17 cellular contexts compared by ENCODE assay signal in genomic region chr9:86783884-86784283, GRCh38.
DNase-seq lines count a peak whose midpoint lies in the region; ATAC-seq and TF ChIP-seq lines count a peak whose summit lies in the region.
"Had no signal": no experiment of that assay in that cellular context is flagged by ENCODE, and none has a peak within 500 bp of the region (broad histone marks: within the 10 kb centered on the region; RNA-seq: fewer than 3 reads in every experiment).

No MANE protein-coding gene starts in this region.

- ATAC-seq in GM21576 (IDR thresholded peaks at IDR 0.05; ENCODE audit: unreplicated experiment): no peak
- no peak for ATAC-seq in HG02623 (IDR thresholded peaks at IDR 0.05; ENCODE audit: unreplicated experiment)
- no peak for ATAC-seq in GM19324 (IDR thresholded peaks at IDR 0.05; ENCODE audit: low FRiP score, unreplicated experiment)
- ATAC-seq: heart left ventricle; naive thymus-derived CD8-positive, alpha-beta T cell; stimulated activated memory B cell treated with anti-CD40 and anti-IgM and Interleukin-4, amounts not matched to agents 10 μg/mL and 1 μg/mL and 100 μg/mL, for 72 hours; WTC11 had no signal

- peak; percentile 25 for DNase-seq in EL
- peak; percentile 78 for DNase-seq in MV-4-11 (lab: John Stamatoyannopoulos, UW)
- peak; percentile 13 for DNase-seq in epithelial cell of esophagus (ENCODE audit: low read depth)
- DNase-seq in renal cortical epithelial cell (ENCODE audit: low read depth): peak; percentile 56
- DNase-seq in activated naive CD4-positive, alpha-beta T cell treated with anti-CD3 and anti-CD28 coated beads, Interleukin-2, amount 10 ng/mL, durations not matched to agents 7 days and 5 days: no peak
- DNase-seq: activated CD8-positive, alpha-beta memory T cell treated with anti-CD3 and anti-CD28 coated beads for 24 hours; CD4-positive, CD25-positive, alpha-beta regulatory T cell; heart left ventricle; naive thymus-derived CD8-positive, alpha-beta T cell; NCI-H1930; NCI-H510A had no signal

- no peaks in the 10 kb centered on the region for H3K36me3 Mint-ChIP-seq in activated naive CD4-positive, alpha-beta T cell treated with anti-CD3 and anti-CD28 coated beads, Interleukin-2, amount 10 ng/mL, durations not matched to agents 7 days and 5 days
- H3K36me3 Mint-ChIP-seq: CD4-positive, CD25-positive, alpha-beta regulatory T cell; naive thymus-derived CD8-positive, alpha-beta T cell; stimulated activated memory B cell treated with anti-CD40 and anti-IgM and Interleukin-4, amounts not matched to agents 10 μg/mL and 1 μg/mL and 100 μg/mL, for 72 hours; WTC11 had no signal

- H3K9me3 Mint-ChIP-seq in activated naive CD4-positive, alpha-beta T cell treated with anti-CD3 and anti-CD28 coated beads, Interleukin-2, amount 10 ng/mL, durations not matched to agents 7 days and 5 days: no peaks in the 10 kb centered on the region
- H3K9me3 Mint-ChIP-seq: naive thymus-derived CD8-positive, alpha-beta T cell; stimulated activated memory B cell treated with anti-CD40 and anti-IgM and Interleukin-4, amounts not matched to agents 10 μg/mL and 1 μg/mL and 100 μg/mL, for 72 hours; WTC11 had no signal

- H3K27me3 Mint-ChIP-seq in activated naive CD4-positive, alpha-beta T cell treated with anti-CD3 and anti-CD28 coated beads, Interleukin-2, amount 10 ng/mL, durations not matched to agents 7 days and 5 days: no peaks in the 10 kb centered on the region
- H3K27me3 Mint-ChIP-seq: stimulated activated memory B cell treated with anti-CD40 and anti-IgM and Interleukin-4, amounts not matched to agents 10 μg/mL and 1 μg/mL and 100 μg/mL, for 72 hours had no signal

- CTCF ChIA-PET in activated naive CD4-positive, alpha-beta T cell treated with anti-CD3 and anti-CD28 coated beads, Interleukin-2, amount 10 ng/mL, durations not matched to agents 7 days and 5 days (lab: Charles Lee): no interaction called here

- H3K4me1 Mint-ChIP-seq in activated naive CD4-positive, alpha-beta T cell treated with anti-CD3 and anti-CD28 coated beads, Interleukin-2, amount 10 ng/mL, durations not matched to agents 7 days and 5 days: no peaks in the 10 kb centered on the region
- H3K4me1 Mint-ChIP-seq: CD4-positive, CD25-positive, alpha-beta regulatory T cell; naive thymus-derived CD8-positive, alpha-beta T cell; stimulated activated memory B cell treated with anti-CD40 and anti-IgM and Interleukin-4, amounts not matched to agents 10 μg/mL and 1 μg/mL and 100 μg/mL, for 72 hours; WTC11 had no signal

- no peak overlapping the region for H3K27ac Mint-ChIP-seq in activated naive CD4-positive, alpha-beta T cell treated with anti-CD3 and anti-CD28 coated beads, Interleukin-2, amount 10 ng/mL, durations not matched to agents 7 days and 5 days
- H3K27ac Mint-ChIP-seq: CD4-positive, CD25-positive, alpha-beta regulatory T cell; naive thymus-derived CD8-positive, alpha-beta T cell; stimulated activated memory B cell treated with anti-CD40 and anti-IgM and Interleukin-4, amounts not matched to agents 10 μg/mL and 1 μg/mL and 100 μg/mL, for 72 hours; WTC11 had no signal

- no peak overlapping the region for H3K4me3 ChIP-seq in epithelial cell of esophagus (ENCODE audit: low read length)
- H3K4me3 ChIP-seq: heart left ventricle, tibial nerve had no signal

- no peak overlapping the region for H3K4me3 Mint-ChIP-seq in activated naive CD4-positive, alpha-beta T cell treated with anti-CD3 and anti-CD28 coated beads, Interleukin-2, amount 10 ng/mL, durations not matched to agents 7 days and 5 days
- H3K4me3 Mint-ChIP-seq: CD4-positive, CD25-positive, alpha-beta regulatory T cell; naive thymus-derived CD8-positive, alpha-beta T cell; stimulated activated memory B cell treated with anti-CD40 and anti-IgM and Interleukin-4, amounts not matched to agents 10 μg/mL and 1 μg/mL and 100 μg/mL, for 72 hours; WTC11 had no signal

- TF ChIP-seq CTCF in epithelial cell of esophagus (IDR thresholded peaks at IDR 0.05; ENCODE audit: insufficient read depth, low read depth, low read length, missing control alignments): no peak
